17 cellular contexts compared by ENCODE assay signal in genomic region chr16:59611556-59611955, GRCh38.
DNase-seq lines count a peak whose midpoint lies in the region; TF ChIP-seq lines count a peak whose summit lies in the region.
"Had no signal": no experiment of that assay in that cellular context is flagged by ENCODE, and none has a peak within 500 bp of the region (broad histone marks: within the 10 kb centered on the region; RNA-seq: fewer than 3 reads in every experiment).

No MANE protein-coding gene starts in this region.

- DNase-seq in AG08395 (ENCODE audit: low spot score), result peak; percentile 5
- peak; percentile 18 for DNase-seq in GM23248
- peak; percentile 63 for DNase-seq in LHCN-M2 (ENCODE audit: low read depth)
- peak; percentile 20 for DNase-seq in fibroblast of mammary gland (ENCODE audit: low read depth)
- DNase-seq in spleen, result no peak
- no peak for DNase-seq in posterior cingulate gyrus
- no peak for DNase-seq in NCI-H526 (lab: John Stamatoyannopoulos, UW)
- DNase-seq in COR-L47 (lab: John Stamatoyannopoulos, UW), result no peak
- DNase-seq: 8988T; CD8-positive, alpha-beta T cell; DMS 273 treated with DMSO at 0.1 percent for 48 hours; DMS53; DND-41; EL; H7 had no signal

- intact Hi-C loops in spleen (cut with DNase I; ENCODE audit: low total_unique reads) (no loop called here), posterior cingulate gyrus (cut with DNase I) (no loop called here)

- H3F3A ChIP-seq in GM23248 (ENCODE audit: insufficient read depth), result no peaks in the 10 kb centered on the region

- no peaks in the 10 kb centered on the region for H3K9me3 ChIP-seq in GM23248 (ENCODE audit: low read depth)
- H3K9me3 ChIP-seq in spleen, result no peaks in the 10 kb centered on the region
- H3K9me3 ChIP-seq: BLaER1 treated with 17β-estradiol and CSF1 and Interleukin-3, amounts not matched to agents 10 nM and 100 nM had no signal

- H3K4me3 ChIP-seq in GM23248 (no peak overlapping the region), fibroblast of mammary gland (ENCODE audit: control insufficient read depth, low read depth, low read length) (no peak overlapping the region), spleen (no peak overlapping the region)
- H3K4me3 ChIP-seq: BLaER1 treated with 17β-estradiol and CSF1 and Interleukin-3, amounts not matched to agents 10 nM and 100 nM; GM23338 had no signal

- TF ChIP-seq CTCF in fibroblast of mammary gland (conservative IDR thresholded peaks at IDR 0.05; ENCODE audit: control insufficient read depth, insufficient read depth, low read depth, low read length) (no peak), spleen (IDR thresholded peaks at IDR 0.05 in 8 of 11, conservative IDR thresholded peaks at IDR 0.05 in 3 of 11) (no peak)

- no peaks in the 10 kb centered on the region for H3K9me2 ChIP-seq in GM23248 (ENCODE audit: insufficient read depth)

- TF ChIP-seq POLR2A in spleen (IDR thresholded peaks at IDR 0.05), result no peak

- H3K27ac ChIP-seq in GM23248 (no peak overlapping the region), spleen (no peak overlapping the region)
- H3K27ac ChIP-seq: BLaER1 treated with 17β-estradiol and CSF1 and Interleukin-3, amounts not matched to agents 10 nM and 100 nM had no signal

- in situ Hi-C loops in GM23248 (cut with MboI), result no loop called here

- no peaks in the 10 kb centered on the region for H4K20me1 ChIP-seq in GM23248 (ENCODE audit: insufficient read depth)
- H4K20me1 ChIP-seq: BLaER1 treated with 17β-estradiol and CSF1 and Interleukin-3, amounts not matched to agents 10 nM and 100 nM had no signal

- WGBS in GM23248 (ENCODE audit: low coverage in 1 of 2, low lambda C conversion rate in 2 of 2, missing lambda C conversion rate in 2 of 2), 2 experiments, result 27 to 39% methylated on average over 3 of the region's 3 CpGs
- 64 to 89% (median 85%) methylated on average over 3 of the region's 3 CpGs for WGBS in spleen, 5 donors

- H3K36me3 ChIP-seq in GM23248 (ENCODE audit: low read depth), result no peaks in the 10 kb centered on the region
- H3K36me3 ChIP-seq in spleen, result no peaks in the 10 kb centered on the region
- H3K36me3 ChIP-seq: BLaER1 treated with 17β-estradiol and CSF1 and Interleukin-3, amounts not matched to agents 10 nM and 100 nM had no signal

- no peaks in the 10 kb centered on the region for H3K4me1 ChIP-seq in GM23248 (ENCODE audit: insufficient read depth)
- no peaks in the 10 kb centered on the region for H3K4me1 ChIP-seq in spleen

- no peak overlapping the region for H3K4me2 ChIP-seq in GM23248 (ENCODE audit: unreplicated experiment)
- H3K4me2 ChIP-seq: GM23338 had no signal

- no peak overlapping the region for H3K9ac ChIP-seq in GM23248
- H3K9ac ChIP-seq: BLaER1 treated with 17β-estradiol and CSF1 and Interleukin-3, amounts not matched to agents 10 nM and 100 nM had no signal

- no peak overlapping the region for H2AFZ ChIP-seq in GM23248
- H2AFZ ChIP-seq: GM23338 had no signal

- no peaks in the 10 kb centered on the region for H3K79me2 ChIP-seq in GM23248 (ENCODE audit: insufficient read depth)

- H3K27me3 ChIP-seq in GM23248 (replicated peaks; ENCODE audit: insufficient read depth) (no peaks in the 10 kb centered on the region), spleen (replicated peaks in 1 of 7) (no peaks in the 10 kb centered on the region)
- H3K27me3 ChIP-seq: BLaER1 treated with 17β-estradiol and CSF1 and Interleukin-3, amounts not matched to agents 10 nM and 100 nM had no signal

Comparison
In these comparisons a context has a peak if more than half of its experiments do, and no peak if none do; other contexts are left out.
1. DNase-seq: peak in AG08395 (single experiment), GM23248 (single experiment), LHCN-M2 (single experiment) and fibroblast of mammary gland (single experiment); none in spleen (single experiment), posterior cingulate gyrus (0 of 10), NCI-H526 (0 of 2) and COR-L47 (single experiment).